ENCODE assay signal across 9 cellular contexts in genomic region chr1:70204578-70204977, GRCh38. TPM values are rescaled to one million over a fixed set of nuclear protein-coding genes. Genes with fewer than 3 reads are reported as not detected.
DNase-seq lines count a peak whose midpoint lies in the region; ATAC-seq and TF ChIP-seq lines count a peak whose summit lies in the region.
"Had no signal": no experiment of that assay in that cellular context is flagged by ENCODE, and none has a peak within 500 bp of the region (broad histone marks: within the 10 kb centered on the region; RNA-seq: fewer than 3 reads in every experiment).

No MANE protein-coding gene starts in this region.

- H3K9me3 ChIP-seq in right atrium auricular region (no peaks in the 10 kb centered on the region), lung (ENCODE audit: control insufficient read depth in 2 of 2, insufficient read depth in 1 of 2, low read length in 1 of 2) (no peaks in the 10 kb centered on the region)

- CTCF ChIA-PET in GM10248 (lab: Yijun Ruan, JAX): interaction anchor here (1.1 kb wide), 2 partner anchors 11 to 29 kb away, joined by 3 to 4 read pairs; no protein-coding TSS in a partner anchor

- DNase-seq in right atrium auricular region (ENCODE audit: low spot score) (no peak), left ventricle myocardium superior (no peak), astrocyte of the hippocampus (ENCODE audit: low read depth, low spot score) (peak; percentile 37), lung (ENCODE audit: low spot score) (no peak), GM10248 (ENCODE audit: extremely low spot score) (no peak), NCI-H526 (lab: John Stamatoyannopoulos, UW) (no peak), GM03348 (ENCODE audit: low spot score) (no peak)
- DNase-seq: amniotic stem cell had no signal

- peak overlapping the region; percentile 91 to 93 for H3K27ac ChIP-seq in right atrium auricular region
- peak overlapping the region in 1 of 2 donors; percentile 62 for H3K27ac ChIP-seq in lung (ENCODE audit: low read depth in 1 of 2, low read length in 1 of 2)

- H3K4me3 ChIP-seq in right atrium auricular region: peak overlapping the region; percentile 75 to 93
- H3K4me3 ChIP-seq in lung: peak overlapping the region; percentile 76

- 2% methylated on average over 3 of the region's 3 CpGs for WGBS in lung, 2 donors

- TF ChIP-seq CTCF in right atrium auricular region (IDR thresholded peaks at IDR 0.05) (no peak), lung (IDR thresholded peaks at IDR 0.05; ENCODE audit: control extremely low read depth, extremely low read depth) (no peak), GM10248 (IDR thresholded peaks at IDR 0.05; ENCODE audit: control extremely low read depth, extremely low read depth, low read depth, missing control alignments) (no peak)

- intact Hi-C loops in left ventricle myocardium superior (cut with micrococcal nuclease): no loop called here

- ATAC-seq in left ventricle myocardium superior: no peak
- no peak for ATAC-seq in lung (ENCODE audit: insufficient read depth, low FRiP score)
- no peak for ATAC-seq in GM21723 (IDR thresholded peaks at IDR 0.05; ENCODE audit: unreplicated experiment)

- H3K27me3 ChIP-seq in right atrium auricular region (no peaks in the 10 kb centered on the region), lung (ENCODE audit: control insufficient read depth, insufficient read depth) (no peaks in the 10 kb centered on the region)

- H3K4me1 ChIP-seq in right atrium auricular region (peaks cover 0 to 30% of the 10 kb centered on the region in 2 donors), lung (ENCODE audit: control insufficient read depth in 2 of 2, insufficient read depth in 2 of 2, low read length in 2 of 2) (peaks cover 6 to 9% of the 10 kb centered on the region in 2 donors)

- H3K36me3 ChIP-seq in right atrium auricular region (no peaks in the 10 kb centered on the region), lung (ENCODE audit: control insufficient read depth in 2 of 2, insufficient read depth in 2 of 2, low read length in 2 of 2) (peaks cover 0 to 5% of the 10 kb centered on the region in 2 donors)

- POLR2A ChIA-PET in GM10248 (lab: Yijun Ruan, JAX): no interaction called here

RNA-seq across cellular contexts. Expression of gene LRRC40, which starts 0.8 kb away (rescaled TPM):
- 10 to 100 TPM in 1 of 2 donors, 1 to 10 TPM in 1; 8.1 to 14.5 TPM for total RNA-seq in right atrium auricular region
- 9.8 TPM for total RNA-seq in left ventricle myocardium superior
- 10 to 100 TPM in 1 of 2 donors, 1 to 10 TPM in 1; 9.7 to 24.6 TPM for total RNA-seq in lung
- polyA plus RNA-seq in lung: 10 to 100 TPM in 1 of 2 donors, 1 to 10 TPM in 1; 7.5 to 11.6 TPM

RNA-seq across cellular contexts. Expression of gene SRSF11, which starts 16.6 kb away (rescaled TPM):
- 10 to 100 TPM; 38.4 to 47.9 TPM for total RNA-seq in right atrium auricular region
- 50.3 TPM for total RNA-seq in left ventricle myocardium superior
- total RNA-seq in lung: 100 to 1,000 TPM in 1 of 2 donors, 10 to 100 TPM in 1; 96.4 to 331 TPM
- polyA plus RNA-seq in lung: 100 to 1,000 TPM in 1 of 2 donors, 10 to 100 TPM in 1; 76.9 to 178 TPM
